8 cellular contexts compared by ENCODE assay signal in the genomic region with DNA sequence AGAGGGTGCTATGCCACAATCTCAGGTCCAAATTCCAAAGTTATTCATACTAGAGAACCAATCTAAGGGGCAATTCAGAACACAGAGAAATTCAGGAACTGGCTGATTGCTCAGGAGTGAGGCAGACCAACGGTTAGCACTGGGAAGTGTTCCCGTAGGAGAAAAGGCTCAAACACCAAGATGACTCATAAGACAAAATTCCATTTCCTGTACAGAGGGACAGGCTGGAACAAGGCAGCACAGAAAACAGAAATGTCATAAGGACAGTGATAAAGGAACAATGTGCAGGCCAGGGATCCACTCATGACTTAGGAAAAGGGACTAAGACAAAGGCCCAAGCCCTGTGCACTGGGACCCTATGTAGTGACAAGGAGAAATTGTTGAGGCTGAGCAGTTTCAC. TPM values are rescaled to one million over a fixed set of nuclear protein-coding genes. Genes with fewer than 3 reads are reported as not detected.
DNase-seq lines count a peak whose midpoint lies in the region; TF ChIP-seq lines count a peak whose summit lies in the region.

No MANE protein-coding gene starts in this region.

- POLR2A ChIA-PET in RWPE1 (lab: Yijun Ruan, JAX; ENCODE audit: low non-redundant PET), result no interaction called here

- TF ChIP-seq CTCF in RWPE1 (conservative IDR thresholded peaks at IDR 0.05; ENCODE audit: low read depth) (no peak), fibroblast of the aortic adventitia (IDR thresholded peaks at IDR 0.05; ENCODE audit: insufficient read depth, low read length) (no peak), osteoblast (IDR thresholded peaks at IDR 0.05; ENCODE audit: extremely low read depth, low read depth, low read length) (no peak)

- H3K27ac Mint-ChIP-seq in activated naive CD4-positive, alpha-beta T cell treated with anti-CD3 and anti-CD28 coated beads, Interleukin-2, amount 10 ng/mL, durations not matched to agents 7 days and 5 days, result no peak overlapping the region

- no peak overlapping the region for H3K4me3 ChIP-seq in fibroblast of the aortic adventitia (ENCODE audit: low read depth, low read length)
- no peak overlapping the region for H3K4me3 ChIP-seq in osteoblast (ENCODE audit: insufficient read depth, low read length)

- no peaks in the 10 kb centered on the region for H3K36me3 Mint-ChIP-seq in activated naive CD4-positive, alpha-beta T cell treated with anti-CD3 and anti-CD28 coated beads, Interleukin-2, amount 10 ng/mL, durations not matched to agents 7 days and 5 days

- H3K4me3 Mint-ChIP-seq in activated naive CD4-positive, alpha-beta T cell treated with anti-CD3 and anti-CD28 coated beads, Interleukin-2, amount 10 ng/mL, durations not matched to agents 7 days and 5 days, result no peak overlapping the region

- H3K4me1 Mint-ChIP-seq in activated naive CD4-positive, alpha-beta T cell treated with anti-CD3 and anti-CD28 coated beads, Interleukin-2, amount 10 ng/mL, durations not matched to agents 7 days and 5 days, result no peaks in the 10 kb centered on the region

- CTCF ChIA-PET in RWPE1 (lab: Yijun Ruan, JAX), result interaction anchor here (0.6 kb wide), 1 partner anchor 117 kb away, joined by 5 read pairs; no protein-coding TSS in a partner anchor
- CTCF ChIA-PET in activated naive CD4-positive, alpha-beta T cell treated with anti-CD3 and anti-CD28 coated beads, Interleukin-2, amount 10 ng/mL, durations not matched to agents 7 days and 5 days (lab: Charles Lee), result no interaction called here

- H3K79me2 ChIP-seq in osteoblast (ENCODE audit: insufficient read depth, low read length), result no peaks in the 10 kb centered on the region

- H2AFZ ChIP-seq in osteoblast (ENCODE audit: low read length), result peak overlapping the region; percentile 64

- peaks cover 16% of the 10 kb centered on the region for H3K4me1 ChIP-seq in osteoblast (ENCODE audit: insufficient read depth, low read length)

- H3K27ac ChIP-seq in RWPE1 (peak overlapping the region; percentile 32; the same call in 1 of the 2 replicates), osteoblast (ENCODE audit: low read depth, low read length) (peak overlapping the region; percentile 71)

- H3K4me2 ChIP-seq in osteoblast (ENCODE audit: insufficient read depth, low read length), result peak overlapping the region; percentile 71

- no peaks in the 10 kb centered on the region for H3K27me3 Mint-ChIP-seq in activated naive CD4-positive, alpha-beta T cell treated with anti-CD3 and anti-CD28 coated beads, Interleukin-2, amount 10 ng/mL, durations not matched to agents 7 days and 5 days

- no peaks in the 10 kb centered on the region for H3K27me3 ChIP-seq in osteoblast (ENCODE audit: insufficient read depth, low read length)

- no peaks in the 10 kb centered on the region for H4K20me1 ChIP-seq in osteoblast (ENCODE audit: insufficient read depth, low read length)

- H3K9me3 ChIP-seq in osteoblast (ENCODE audit: low read depth, low read length), result peaks cover 5% of the 10 kb centered on the region

- DNase-seq in AG08396 (ENCODE audit: low spot score) (peak; percentile 78), RWPE1 (ENCODE audit: low spot score) (peak; percentile 83), fibroblast of the aortic adventitia (ENCODE audit: low read depth) (peak; percentile 84), osteoblast (ENCODE audit: insufficient read length, low spot score, missing footprints) (peak; percentile 85), NOMO-1 (lab: John Stamatoyannopoulos, UW; ENCODE audit: unreplicated experiment in 2 of 2) (no peak)
- DNase-seq in activated naive CD4-positive, alpha-beta T cell treated with anti-CD3 and anti-CD28 coated beads, Interleukin-2, amount 10 ng/mL, durations not matched to agents 7 days and 5 days, result no peak
- no peak for DNase-seq in activated CD4-positive, alpha-beta T cell treated with anti-CD3 and anti-CD28 coated beads for 1 hour
- DNase-seq in activated naive CD4-positive, alpha-beta T cell treated with Interleukin-2 at 50 U/mL for 16 hours, result no peak

- no peaks in the 10 kb centered on the region for H3K36me3 ChIP-seq in osteoblast (ENCODE audit: insufficient read depth, low read length)

- peaks cover 19% of the 10 kb centered on the region for H3K9me3 Mint-ChIP-seq in activated naive CD4-positive, alpha-beta T cell treated with anti-CD3 and anti-CD28 coated beads, Interleukin-2, amount 10 ng/mL, durations not matched to agents 7 days and 5 days

RNA-seq across cellular contexts. Expression of a gene that starts 54.2 kb away (rescaled TPM):
- total RNA-seq in fibroblast of the aortic adventitia (ENCODE audit: low replicate concordance) (18.7 and 34.9 TPM in 2 replicates), osteoblast (42.0 and 69.2 TPM in 2 replicates)

Comparison
In these comparisons a context has a peak if more than half of its experiments do, and no peak if none do; other contexts are left out.
1. DNase-seq: peak in AG08396 (single experiment), RWPE1 (single experiment), fibroblast of the aortic adventitia (single experiment) and osteoblast (single experiment); none in activated naive CD4-positive, alpha-beta T cell treated with anti-CD3 and anti-CD28 coated beads, Interleukin-2, amount 10 ng/mL, durations not matched to agents 7 days and 5 days (single experiment), NOMO-1 (0 of 2), activated CD4-positive, alpha-beta T cell treated with anti-CD3 and anti-CD28 coated beads for 1 hour (single experiment) and activated naive CD4-positive, alpha-beta T cell treated with Interleukin-2 at 50 U/mL for 16 hours (single experiment).